8 cellular contexts compared by ENCODE assay signal in the genomic region with DNA sequence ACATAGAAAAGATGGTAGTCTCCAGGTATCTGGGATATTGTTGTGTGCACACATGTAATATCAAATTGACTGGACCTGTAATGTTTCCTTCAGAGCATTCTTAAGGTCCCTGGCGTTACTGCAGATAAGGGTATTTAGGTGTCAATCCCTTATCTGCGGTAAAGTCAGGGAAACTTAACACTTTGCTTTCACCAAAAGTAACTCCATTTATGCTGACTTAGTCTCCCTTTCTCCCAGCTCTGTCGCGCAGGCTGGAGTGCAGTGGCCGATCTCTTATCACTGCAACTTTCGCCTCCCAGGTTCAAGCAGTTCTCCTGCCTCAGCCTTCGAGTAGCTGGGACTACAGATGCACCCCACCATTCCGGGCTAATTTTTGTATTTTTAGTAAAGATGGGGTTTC. TPM values are rescaled to one million over a fixed set of nuclear protein-coding genes. Genes with fewer than 3 reads are reported as not detected.
DNase-seq lines count a peak whose midpoint lies in the region; ATAC-seq and TF ChIP-seq lines count a peak whose summit lies in the region.

No MANE protein-coding gene starts in this region.

- peak overlapping the region; percentile 66 for H3K9ac ChIP-seq in mesenchymal stem cell (ENCODE audit: low read length)

- H3K27me3 Mint-ChIP-seq in activated T-cell treated with anti-CD3 and anti-CD28 coated beads, Interleukin-2, amount 50 U/mL, for 72 hours (ENCODE audit: low read depth), result no peaks in the 10 kb centered on the region
- H3K27me3 Mint-ChIP-seq in activated naive CD8-positive, alpha-beta T cell treated with anti-CD3 and anti-CD28 coated beads for 36 hours, result no peaks in the 10 kb centered on the region

- H3K9me3 Mint-ChIP-seq in activated T-cell treated with anti-CD3 and anti-CD28 coated beads, Interleukin-2, amount 50 U/mL, for 72 hours, result no peaks in the 10 kb centered on the region
- H3K9me3 Mint-ChIP-seq in activated naive CD8-positive, alpha-beta T cell treated with anti-CD3 and anti-CD28 coated beads for 36 hours, result no peaks in the 10 kb centered on the region

- no peak overlapping the region for H3K14ac ChIP-seq in mesenchymal stem cell (ENCODE audit: low read length in 2 of 2)

- H3K18ac ChIP-seq in mesenchymal stem cell (ENCODE audit: low read depth in 1 of 2, low read length in 2 of 2), result no peak overlapping the region

- H3K9me3 ChIP-seq in mesenchymal stem cell (ENCODE audit: control insufficient read depth, low read length) (no peaks in the 10 kb centered on the region), transverse colon (no peaks in the 10 kb centered on the region)

- H3K27ac ChIP-seq in mesenchymal stem cell (ENCODE audit: low read length, poor library complexity, severe bottlenecking) (no peak overlapping the region), transverse colon (peak overlapping the region in 3 of 4 donors; percentile 40 to 98 (median 98))

- peaks cover 52% of the 10 kb centered on the region for H3K4me1 Mint-ChIP-seq in activated T-cell treated with anti-CD3 and anti-CD28 coated beads, Interleukin-2, amount 50 U/mL, for 72 hours (ENCODE audit: low read depth)
- H3K4me1 Mint-ChIP-seq in activated naive CD8-positive, alpha-beta T cell treated with anti-CD3 and anti-CD28 coated beads for 36 hours, result peaks cover 49% of the 10 kb centered on the region

- peaks cover 17% of the 10 kb centered on the region for H3K4me1 ChIP-seq in mesenchymal stem cell (ENCODE audit: control insufficient read depth, insufficient read depth, low read depth, low read length)
- H3K4me1 ChIP-seq in transverse colon, result peaks cover 34 to 79% (median 55%) of the 10 kb centered on the region in 4 donors

- intact Hi-C loops in transverse colon (cut with DNase I; ENCODE audit: low total_unique reads), result loop anchor here (2.0 to 10.0 kb wide), 2 partner anchors 41 to 53 kb away; a partner anchor contains a TSS

- H4K8ac ChIP-seq in mesenchymal stem cell (ENCODE audit: low read length), result no peak overlapping the region

- peaks cover 4 to 7% of the 10 kb centered on the region in 2 donors for H3K36me3 Mint-ChIP-seq in activated T-cell treated with anti-CD3 and anti-CD28 coated beads, Interleukin-2, amount 50 U/mL, for 72 hours (ENCODE audit: insufficient read depth in 2 of 2)
- peaks cover 12% of the 10 kb centered on the region for H3K36me3 Mint-ChIP-seq in activated naive CD8-positive, alpha-beta T cell treated with anti-CD3 and anti-CD28 coated beads for 36 hours

- no peak overlapping the region for H2AK5ac ChIP-seq in mesenchymal stem cell (ENCODE audit: low read length, severe bottlenecking)

- peaks cover 0 to 10% of the 10 kb centered on the region in 2 experiments for H3K36me3 ChIP-seq in mesenchymal stem cell (ENCODE audit: control insufficient read depth in 1 of 2, insufficient read depth in 2 of 2, low read depth in 1 of 2, low read length in 2 of 2)
- peaks cover 0 to 3% (median 0%) of the 10 kb centered on the region in 4 donors for H3K36me3 ChIP-seq in transverse colon

- 88% methylated on average over 8 of the region's 8 CpGs for WGBS in mesenchymal stem cell
- WGBS in transverse colon (ENCODE audit: low coverage in 1 of 2), 2 donors, result 48 to 73% methylated on average over 3 to 8 of the region's 8 CpGs

- no peak for TF ChIP-seq CTCF in transverse colon (IDR thresholded peaks at IDR 0.05)

- H2BK12ac ChIP-seq in mesenchymal stem cell (ENCODE audit: low read length in 2 of 2), result no peak overlapping the region

- H3K4me3 ChIP-seq in mesenchymal stem cell (ENCODE audit: insufficient read depth in 1 of 2, low read depth in 1 of 2, low read length in 2 of 2) (peak overlapping the region in 1 of 2 experiments; percentile 81), transverse colon (peak overlapping the region; percentile 52 to 79 (median 62))

- H3K4me3 Mint-ChIP-seq in activated T-cell treated with anti-CD3 and anti-CD28 coated beads, Interleukin-2, amount 50 U/mL, for 72 hours, result peak overlapping the region; percentile 75 to 87
- H3K4me3 Mint-ChIP-seq in activated naive CD8-positive, alpha-beta T cell treated with anti-CD3 and anti-CD28 coated beads for 36 hours, result peak overlapping the region; percentile 75

- TF ChIP-seq EP300 in transverse colon (IDR thresholded peaks at IDR 0.05; ENCODE audit: low read depth), result no peak

- H3K4me2 ChIP-seq in mesenchymal stem cell (ENCODE audit: low read length, poor library complexity, severe bottlenecking), result no peak overlapping the region

- no peak overlapping the region for H3K4ac ChIP-seq in mesenchymal stem cell (ENCODE audit: low read depth in 1 of 2, low read length in 2 of 2)

- no peak for TF ChIP-seq POLR2A in transverse colon (IDR thresholded peaks at IDR 0.05)

- no peak overlapping the region for H3K27ac Mint-ChIP-seq in activated T-cell treated with anti-CD3 and anti-CD28 coated beads, Interleukin-2, amount 50 U/mL, for 72 hours
- H3K27ac Mint-ChIP-seq in activated naive CD8-positive, alpha-beta T cell treated with anti-CD3 and anti-CD28 coated beads for 36 hours, result peak overlapping the region; percentile 38

- no peak for DNase-seq in activated T-cell treated with anti-CD3 and anti-CD28 coated beads, Interleukin-2, amount 50 U/mL, for 72 hours
- no peak for DNase-seq in activated T-cell treated with anti-CD3 and anti-CD28 coated beads, Interleukin-2, amount 50 U/mL, for 1 hour
- no peak for DNase-seq in activated naive CD8-positive, alpha-beta T cell treated with anti-CD3 and anti-CD28 coated beads for 36 hours
- DNase-seq in mesenchymal stem cell (no peak), transverse colon (no peak), NOMO-1 (lab: John Stamatoyannopoulos, UW; ENCODE audit: unreplicated experiment in 2 of 2) (no peak), germinal center (ENCODE audit: low spot score) (no peak), GM03348 (ENCODE audit: low spot score) (no peak)

- H2BK120ac ChIP-seq in mesenchymal stem cell (ENCODE audit: low read depth, low read length), result no peak overlapping the region

- no peaks in the 10 kb centered on the region for H3K27me3 ChIP-seq in mesenchymal stem cell (ENCODE audit: control insufficient read depth in 1 of 2, insufficient read depth in 1 of 2, low read length in 2 of 2)
- no peaks in the 10 kb centered on the region for H3K27me3 ChIP-seq in transverse colon

- H4K91ac ChIP-seq in mesenchymal stem cell (ENCODE audit: low read length), result no peak overlapping the region

- in situ Hi-C loops in transverse colon (cut with MboI; ENCODE audit: low pct_ligation_motif_present in 1 of 4, low pct_unique_long_range_greater_than_20kb in 1 of 4, low sequenced_read_pairs in 3 of 4), result no loop called here

- no peak overlapping the region for H2BK15ac ChIP-seq in mesenchymal stem cell (ENCODE audit: low read depth, poor library complexity, severe bottlenecking)

- no peak overlapping the region for H2AFZ ChIP-seq in mesenchymal stem cell (ENCODE audit: low read depth, low read length)

- no peak for ATAC-seq in activated T-cell treated with anti-CD3 and anti-CD28 coated beads, Interleukin-2, amount 50 U/mL, for 72 hours (replicated peaks in 1 of 2)

- H2BK5ac ChIP-seq in mesenchymal stem cell (ENCODE audit: low read depth, low read length, poor library complexity, severe bottlenecking), result no peak overlapping the region

- H3K23ac ChIP-seq in mesenchymal stem cell (ENCODE audit: low read length in 2 of 2), result no peak overlapping the region

- H3K79me1 ChIP-seq in mesenchymal stem cell (replicated peaks; ENCODE audit: low read length, poor library complexity, severe bottlenecking), result peaks cover 42% of the 10 kb centered on the region

RNA-seq across cellular contexts. Expression of a gene that starts 1.8 kb away (rescaled TPM):
- total RNA-seq in activated T-cell treated with anti-CD3 and anti-CD28 coated beads, Interleukin-2, amount 50 U/mL, for 72 hours, result 10 to 100 TPM; 20.7 to 27.9 TPM
- 10 to 100 TPM; 15.5 to 17.2 TPM for total RNA-seq in activated naive CD8-positive, alpha-beta T cell treated with anti-CD3 and anti-CD28 coated beads for 36 hours
- 3.8 TPM for polyA plus RNA-seq in mesenchymal stem cell (2013, experiment 1 of 2)
- polyA plus RNA-seq in mesenchymal stem cell (2013, experiment 2 of 2), result 3.8 TPM
- 10 to 100 TPM; 14.2 to 54.3 (median 22.3) TPM for total RNA-seq in transverse colon

RNA-seq across cellular contexts. Expression of a gene that starts 25.9 kb away (rescaled TPM):
- 1 to 10 TPM; 4.4 to 5.7 TPM for total RNA-seq in activated T-cell treated with anti-CD3 and anti-CD28 coated beads, Interleukin-2, amount 50 U/mL, for 72 hours
- total RNA-seq in activated naive CD8-positive, alpha-beta T cell treated with anti-CD3 and anti-CD28 coated beads for 36 hours, result 1 to 10 TPM; 2.7 to 3.2 TPM
- polyA plus RNA-seq in mesenchymal stem cell (2013, experiment 1 of 2), result 0.81 TPM
- polyA plus RNA-seq in mesenchymal stem cell (2013, experiment 2 of 2), result 0.89 TPM
- 10 to 100 TPM in 1 of 4 donors, 1 to 10 TPM in 3; 4.1 to 22.7 (median 7.0) TPM for total RNA-seq in transverse colon

RNA-seq across cellular contexts. Expression of a gene that starts 39.9 kb away (rescaled TPM):
- total RNA-seq in activated T-cell treated with anti-CD3 and anti-CD28 coated beads, Interleukin-2, amount 50 U/mL, for 72 hours, result 10 to 100 TPM; 16.5 to 17.2 TPM
- total RNA-seq in activated naive CD8-positive, alpha-beta T cell treated with anti-CD3 and anti-CD28 coated beads for 36 hours, result 10 to 100 TPM; 22.7 to 25.2 TPM
- polyA plus RNA-seq in mesenchymal stem cell (2013, experiment 1 of 2), result 11.8 TPM
- polyA plus RNA-seq in mesenchymal stem cell (2013, experiment 2 of 2), result 10.8 TPM
- total RNA-seq in transverse colon, result 10 to 100 TPM in 3 of 4 donors, 1 to 10 TPM in 1; 9.7 to 55.3 (median 12.7) TPM

RNA-seq across cellular contexts. Expression of a gene that starts 52.0 kb away (rescaled TPM):
- 10 to 100 TPM; 16.0 to 22.2 TPM for total RNA-seq in activated T-cell treated with anti-CD3 and anti-CD28 coated beads, Interleukin-2, amount 50 U/mL, for 72 hours
- 1 to 10 TPM; 5.9 to 8.3 TPM for total RNA-seq in activated naive CD8-positive, alpha-beta T cell treated with anti-CD3 and anti-CD28 coated beads for 36 hours
- 20.2 TPM for polyA plus RNA-seq in mesenchymal stem cell (2013, experiment 1 of 2)
- polyA plus RNA-seq in mesenchymal stem cell (2013, experiment 2 of 2), result 20.7 TPM
- total RNA-seq in transverse colon, result 10 to 100 TPM in 3 of 4 donors, 1 to 10 TPM in 1; 3.6 to 23.9 (median 17.4) TPM

RNA-seq across cellular contexts. Expression of a gene that starts 57.2 kb away (rescaled TPM):
- total RNA-seq in activated T-cell treated with anti-CD3 and anti-CD28 coated beads, Interleukin-2, amount 50 U/mL, for 72 hours, result 1 to 10 TPM; 9.1 to 9.5 TPM
- 1 to 10 TPM; 5.9 to 6.2 TPM for total RNA-seq in activated naive CD8-positive, alpha-beta T cell treated with anti-CD3 and anti-CD28 coated beads for 36 hours
- polyA plus RNA-seq in mesenchymal stem cell (2013, experiment 1 of 2), result 5.8 TPM
- polyA plus RNA-seq in mesenchymal stem cell (2013, experiment 2 of 2), result 6.0 TPM
- total RNA-seq in transverse colon, result 100 to 1,000 TPM in 1 of 4 donors, 10 to 100 TPM in 3; 66.5 to 134 (median 85.7) TPM
